Comparison of ENCODE assay signal across 11 cellular contexts in genomic region chr6:145502417-145502816, GRCh38.
DNase-seq lines count a peak whose midpoint lies in the region; ATAC-seq lines count a peak whose summit lies in the region.
"Had no signal": no experiment of that assay in that cellular context is flagged by ENCODE, and none has a peak within 500 bp of the region (broad histone marks: within the 10 kb centered on the region; RNA-seq: fewer than 3 reads in every experiment).

No MANE protein-coding gene starts in this region.

- ATAC-seq in HG02970 (IDR thresholded peaks at IDR 0.05; ENCODE audit: low FRiP score, unreplicated experiment) (no peak), HG02852 (IDR thresholded peaks at IDR 0.05; ENCODE audit: unreplicated experiment) (no peak), HG03439 (IDR thresholded peaks at IDR 0.05; ENCODE audit: unreplicated experiment) (no peak)
- ATAC-seq: activated CD8-positive, alpha-beta T cell treated with anti-CD3 and anti-CD28 coated beads for 36 hours had no signal

- DNase-seq in NCI-H345 (lab: John Stamatoyannopoulos, UW) (peak; percentile 3), NCI-H345 treated with DMSO at 0.1 percent for 48 hours (lab: John Stamatoyannopoulos, UW; ENCODE audit: unreplicated experiment) (no peak), NCI-H524 (lab: John Stamatoyannopoulos, UW) (peak; percentile 59 to 89), cerebellar cortex (ENCODE audit: low spot score) (peak; percentile 3), pons (ENCODE audit: low spot score) (peak; percentile 30)
- DNase-seq: activated CD8-positive, alpha-beta T cell treated with anti-CD3 and anti-CD28 coated beads for 36 hours; NCI-H226; stimulated activated CD4-positive, alpha-beta T cell treated with anti-CD3 and anti-CD28 coated beads, Interleukin-2, amount 100 ng/mL, for 24 hours had no signal
